9 cellular contexts compared by ENCODE assay signal in the genomic region with DNA sequence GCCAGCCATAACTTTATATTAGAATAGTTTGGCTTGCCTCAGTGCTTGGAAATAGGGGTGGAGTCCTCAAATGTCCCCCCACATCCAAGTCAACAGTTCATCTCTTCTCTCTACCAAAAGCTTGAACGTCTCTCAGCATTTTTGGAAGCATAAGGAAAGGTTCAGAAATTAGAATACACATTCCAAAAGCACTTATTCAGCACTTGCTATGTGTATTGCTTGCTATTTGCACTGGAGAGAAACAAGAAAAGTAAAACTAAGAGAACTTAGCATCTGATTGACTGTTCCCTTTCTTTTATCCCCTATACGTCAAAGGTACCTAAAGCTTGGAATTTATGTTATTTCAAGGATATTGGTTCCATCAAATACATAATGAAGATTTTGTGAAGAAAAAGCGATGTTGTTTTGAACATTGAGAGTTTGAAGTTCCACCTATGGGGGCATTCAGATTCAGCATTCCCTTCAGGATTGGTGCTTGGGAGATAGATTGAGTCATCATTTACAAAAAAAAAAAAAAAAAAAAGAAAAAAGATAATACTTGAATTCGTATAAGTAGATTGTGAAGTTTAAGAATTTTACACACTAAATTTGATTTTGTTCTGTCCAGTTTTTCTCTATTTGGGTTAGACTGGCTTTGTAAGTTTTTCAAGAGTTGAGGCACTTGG. TPM values are rescaled to one million over a fixed set of nuclear protein-coding genes. Genes with fewer than 3 reads are reported as not detected.
DNase-seq lines count a peak whose midpoint lies in the region; ATAC-seq and TF ChIP-seq lines count a peak whose summit lies in the region.
"Had no signal": no experiment of that assay in that cellular context is flagged by ENCODE, and none has a peak within 500 bp of the region (broad histone marks: within the 10 kb centered on the region; RNA-seq: fewer than 3 reads in every experiment).

No MANE protein-coding gene starts in this region.

- H3K36me3 ChIP-seq in SJCRH30 (peaks cover 16% of the 10 kb centered on the region; the same call in 1 of the 2 replicates), fibroblast of lung (ENCODE audit: control insufficient read depth, insufficient read depth, low read length) (peaks cover 7% of the 10 kb centered on the region), neuronal stem cell (replicated peaks in 1 of 2; ENCODE audit: control insufficient read depth in 2 of 2, insufficient read depth in 2 of 2, low read length in 2 of 2) (peaks cover 18 to 47% of the 10 kb centered on the region in 2 donors)

- ATAC-seq in GM21825 (IDR thresholded peaks at IDR 0.05; ENCODE audit: unreplicated experiment): no peak

- H4K8ac ChIP-seq in neuronal stem cell (ENCODE audit: low read depth, low read length): no peak overlapping the region

- 0 out of 2 replicates have a peak, but pooled peaks cover 2% of the 10 kb centered on the region for H3K4me1 ChIP-seq in SJCRH30
- H3K4me1 ChIP-seq in fibroblast of lung (ENCODE audit: control insufficient read depth, extremely low read depth, insufficient read depth, low read length): no peaks in the 10 kb centered on the region
- peaks cover 2 to 7% of the 10 kb centered on the region in 2 donors for H3K4me1 ChIP-seq in neuronal stem cell (ENCODE audit: control insufficient read depth in 2 of 2, insufficient read depth in 1 of 2, low read depth in 1 of 2, low read length in 2 of 2)

- H2BK15ac ChIP-seq in neuronal stem cell (ENCODE audit: low read length): no peak overlapping the region

- H3K23ac ChIP-seq in neuronal stem cell (ENCODE audit: low read depth, low read length, poor library complexity): no peak overlapping the region

- H2AK5ac ChIP-seq in neuronal stem cell (ENCODE audit: low read depth, low read length): no peak overlapping the region

- no peak overlapping the region for H2BK12ac ChIP-seq in neuronal stem cell (ENCODE audit: low read length)

- H2AFZ ChIP-seq in fibroblast of lung (ENCODE audit: low read length) (no peak overlapping the region), neuronal stem cell (ENCODE audit: low read length) (no peak overlapping the region)

- H3K4me2 ChIP-seq in fibroblast of lung (ENCODE audit: extremely low read depth, insufficient read depth, low read length) (peak overlapping the region; percentile 98), neuronal stem cell (ENCODE audit: insufficient read depth, low read length, poor library complexity, severe bottlenecking) (no peak overlapping the region)

- H2BK120ac ChIP-seq in neuronal stem cell (ENCODE audit: low read depth, low read length): no peak overlapping the region

- no peak overlapping the region for H3K14ac ChIP-seq in neuronal stem cell (ENCODE audit: low read length)

- no peak overlapping the region for H4K91ac ChIP-seq in neuronal stem cell (ENCODE audit: low read depth, low read length, poor library complexity)

- H2BK5ac ChIP-seq in neuronal stem cell (ENCODE audit: low read length): no peak overlapping the region

- TF ChIP-seq CTCF in fibroblast of lung (conservative IDR thresholded peaks at IDR 0.05 in 1 of 2, IDR thresholded peaks at IDR 0.05 in 1 of 2; ENCODE audit: low read depth in 1 of 2, low read length in 2 of 2) (no peak), retinal pigment epithelial cell (conservative IDR thresholded peaks at IDR 0.05; ENCODE audit: low read depth, low read length) (no peak)

- peaks cover 28% of the 10 kb centered on the region for H3K79me2 ChIP-seq in fibroblast of lung (ENCODE audit: control insufficient read depth, insufficient read depth, low read length)

- no CpG with 5 or more reads among the region's 4 CpGs for WGBS in neuronal stem cell (ENCODE audit: extremely low coverage in 2 of 2, insufficient read length in 2 of 2, insufficient replicate concordance in 1 of 2), 2 donors

- DNase-seq in GM03348 (ENCODE audit: low spot score): peak; percentile 31
- no peak for DNase-seq in SJCRH30
- peak; percentile 17 to 42 for DNase-seq in fibroblast of lung (ENCODE audit: low read depth in 2 of 2)
- DNase-seq in retinal pigment epithelial cell (ENCODE audit: low read depth): no peak
- DNase-seq in NCI-H524 treated with DMSO at 0.1 percent for 48 hours (lab: John Stamatoyannopoulos, UW): no peak
- no peak for DNase-seq in COR-L47 (lab: John Stamatoyannopoulos, UW)
- no peak for DNase-seq in neuronal stem cell (ENCODE audit: low spot score)
- DNase-seq: activated CD4-positive, alpha-beta T cell treated with anti-CD3 and anti-CD28 coated beads for 1 hour had no signal

- peaks cover 2% of the 10 kb centered on the region for H3K79me1 ChIP-seq in neuronal stem cell (ENCODE audit: low read depth, low read length)

- H3K27me3 ChIP-seq in SJCRH30: no peaks in the 10 kb centered on the region; the same call in 1 of the 2 replicates
- H3K27me3 ChIP-seq in fibroblast of lung (ENCODE audit: control insufficient read depth, insufficient read depth, low read length): peaks cover 2% of the 10 kb centered on the region
- peaks cover 0 to 18% (median 4%) of the 10 kb centered on the region in 3 experiments for H3K27me3 ChIP-seq in neuronal stem cell (ENCODE audit: control insufficient read depth in 3 of 3, insufficient read depth in 3 of 3, low read depth in 1 of 3, low read length in 3 of 3)

- no peak overlapping the region for H3K27ac ChIP-seq in SJCRH30
- peak overlapping the region; percentile 96 for H3K27ac ChIP-seq in fibroblast of lung (ENCODE audit: insufficient read depth, low read length)
- no peak overlapping the region for H3K27ac ChIP-seq in neuronal stem cell (replicated peaks; ENCODE audit: low read length)

- no peaks in the 10 kb centered on the region for H3K9me3 ChIP-seq in SJCRH30 (replicated peaks)
- no peaks in the 10 kb centered on the region for H3K9me3 ChIP-seq in fibroblast of lung (ENCODE audit: control insufficient read depth, insufficient read depth, low read depth, low read length)
- no peaks in the 10 kb centered on the region for H3K9me3 ChIP-seq in neuronal stem cell (replicated peaks in 1 of 2; ENCODE audit: control insufficient read depth in 2 of 2, insufficient read depth in 1 of 2, low read depth in 1 of 2, low read length in 2 of 2)

- H3K4me3 ChIP-seq in SJCRH30 (peak overlapping the region; percentile 97), fibroblast of lung (replicated peaks in 1 of 4; ENCODE audit: control extremely low read depth in 1 of 4, insufficient read depth in 1 of 4, low read depth in 3 of 4, low read length in 4 of 4) (peak overlapping the region; percentile 84 to 98 (median 91)), retinal pigment epithelial cell (ENCODE audit: low read length) (peak overlapping the region; percentile 94), neuronal stem cell (ENCODE audit: low read length in 2 of 2) (peak overlapping the region in 1 of 2 donors; percentile 66)

- H4K20me1 ChIP-seq in fibroblast of lung (ENCODE audit: control insufficient read depth, extremely low read depth, insufficient read depth, low read length): no peaks in the 10 kb centered on the region

- H3K18ac ChIP-seq in neuronal stem cell (ENCODE audit: low read length): no peak overlapping the region

- H3K9ac ChIP-seq in fibroblast of lung (ENCODE audit: insufficient read depth, low read length): no peak overlapping the region
- H3K9ac ChIP-seq in neuronal stem cell (ENCODE audit: low read depth, low read length, poor library complexity): no peak overlapping the region

- H3K4ac ChIP-seq in neuronal stem cell (ENCODE audit: low read length): no peak overlapping the region

RNA-seq across cellular contexts. Expression of a gene that starts 1.3 kb away (rescaled TPM):
- 11.9 and 14.4 TPM in 2 replicates for total RNA-seq in SJCRH30 (2014; rRNA removed; shearing (Covaris generic))
- 30.0 and 36.2 TPM in 2 replicates for total RNA-seq in fibroblast of lung
- 21.6 and 31.0 TPM in 2 replicates for polyA plus RNA-seq in fibroblast of lung
- 17.1 and 23.0 TPM in 2 replicates for polyA plus RNA-seq in fibroblast of lung (2012)
- polyA minus RNA-seq in fibroblast of lung (ENCODE audit: low replicate concordance): 6.6 and 10.1 TPM in 2 replicates
- 23.7 TPM for polyA plus RNA-seq in neuronal stem cell (2013, experiment 1 of 2)
- polyA plus RNA-seq in neuronal stem cell (2013, experiment 2 of 2): 23.6 TPM

RNA-seq across cellular contexts. Expression of a gene that starts 12.8 kb away (rescaled TPM):
- not detected in 2 replicates for total RNA-seq in SJCRH30 (2014; rRNA removed; shearing (Covaris generic))
- not detected in 2 replicates for total RNA-seq in fibroblast of lung
- polyA plus RNA-seq in fibroblast of lung: not detected in 2 replicates
- not detected in 2 replicates for polyA plus RNA-seq in fibroblast of lung (2012)
- not detected in 2 replicates for polyA minus RNA-seq in fibroblast of lung (ENCODE audit: low replicate concordance)
- polyA plus RNA-seq in neuronal stem cell (2013, experiment 1 of 2): not detected
- not detected for polyA plus RNA-seq in neuronal stem cell (2013, experiment 2 of 2)

RNA-seq across cellular contexts. Expression of a gene that starts 49.5 kb away (rescaled TPM):
- total RNA-seq in SJCRH30 (2014; rRNA removed; shearing (Covaris generic)): 0.43 and 0.63 TPM in 2 replicates
- total RNA-seq in fibroblast of lung: 23.1 and 28.9 TPM in 2 replicates
- 42.3 and 67.0 TPM in 2 replicates for polyA plus RNA-seq in fibroblast of lung
- 18.2 and 33.0 TPM in 2 replicates for polyA plus RNA-seq in fibroblast of lung (2012)
- 12.3 and 23.8 TPM in 2 replicates for polyA minus RNA-seq in fibroblast of lung (ENCODE audit: low replicate concordance)
- 1.9 TPM for polyA plus RNA-seq in neuronal stem cell (2013, experiment 1 of 2)
- polyA plus RNA-seq in neuronal stem cell (2013, experiment 2 of 2): 1.9 TPM

RNA-seq across cellular contexts. Expression of a gene that starts 49.7 kb away (rescaled TPM):
- 4.0 and 6.0 TPM in 2 replicates for total RNA-seq in SJCRH30 (2014; rRNA removed; shearing (Covaris generic))
- 10.0 and 18.0 TPM in 2 replicates for total RNA-seq in fibroblast of lung
- 19.1 and 27.0 TPM in 2 replicates for polyA plus RNA-seq in fibroblast of lung
- 24.9 and 28.6 TPM in 2 replicates for polyA plus RNA-seq in fibroblast of lung (2012)
- polyA minus RNA-seq in fibroblast of lung (ENCODE audit: low replicate concordance): 0.11 TPM in 1 of 2 replicates, not detected in the other
- polyA plus RNA-seq in neuronal stem cell (2013, experiment 1 of 2): 64.1 TPM
- 64.0 TPM for polyA plus RNA-seq in neuronal stem cell (2013, experiment 2 of 2)

RNA-seq across cellular contexts. Expression of a gene that starts 54.2 kb away (rescaled TPM):
- not detected in 2 replicates for total RNA-seq in SJCRH30 (2014; rRNA removed; shearing (Covaris generic))
- total RNA-seq in fibroblast of lung: not detected in 2 replicates
- not detected in 2 replicates for polyA plus RNA-seq in fibroblast of lung
- polyA plus RNA-seq in fibroblast of lung (2012): not detected in 2 replicates
- not detected in 2 replicates for polyA minus RNA-seq in fibroblast of lung (ENCODE audit: low replicate concordance)
- not detected for polyA plus RNA-seq in neuronal stem cell (2013, experiment 1 of 2)
- not detected for polyA plus RNA-seq in neuronal stem cell (2013, experiment 2 of 2)

Comparison
In these comparisons a context has a peak if more than half of its experiments do, and no peak if none do; other contexts are left out.
1. DNase-seq: peak in GM03348 (single experiment) and fibroblast of lung (2 of 2); none in SJCRH30 (0 of 2), retinal pigment epithelial cell (single experiment), NCI-H524 treated with DMSO at 0.1 percent for 48 hours (single experiment), COR-L47 (single experiment) and neuronal stem cell (single experiment).
2. RNA of a gene that starts 49.5 kb away (total RNA-seq): 23.1 to 28.9 TPM in fibroblast of lung; 0.43 to 0.63 TPM in SJCRH30; every median in the first group is over 10 times any median in the second.